ENCODE assay signal across 14 cellular contexts in the genomic region with DNA sequence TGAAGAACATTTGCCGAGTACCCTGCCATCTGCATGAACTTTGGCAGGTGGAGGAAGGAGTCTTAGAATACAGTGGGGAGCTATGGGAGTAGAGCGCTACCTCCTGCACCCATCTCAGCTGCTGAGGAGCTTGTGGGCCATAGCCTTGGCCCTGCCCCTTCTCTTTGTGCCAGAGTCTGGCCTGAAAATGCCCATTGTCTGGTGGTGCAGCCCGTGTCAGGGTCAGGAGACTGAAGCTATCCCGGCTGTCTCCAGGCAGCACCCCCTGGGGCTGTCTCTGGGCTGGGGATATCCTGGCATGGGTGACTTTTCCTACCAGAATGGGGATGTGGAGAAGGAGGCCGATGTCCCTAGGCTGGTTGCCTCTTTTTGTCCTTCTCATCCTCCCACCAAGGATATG. TPM values are rescaled to one million over a fixed set of nuclear protein-coding genes. Genes with fewer than 3 reads are reported as not detected.
"Had no signal": no experiment of that assay in that cellular context is flagged by ENCODE, and none has a peak within 500 bp of the region (broad histone marks: within the 10 kb centered on the region; RNA-seq: fewer than 3 reads in every experiment).

No MANE protein-coding gene starts in this region.

- ATAC-seq: naive thymus-derived CD4-positive, alpha-beta T cell; stimulated activated naive CD8-positive, alpha-beta T cell treated with anti-CD3 and anti-CD28 coated beads, Interleukin-15, amount 100 ng/mL, for 72 hours had no signal

- DNase-seq: activated CD4-positive, alpha-beta T cell treated with anti-CD3 and anti-CD28 coated beads, Interleukin-2, amount 50 U/mL, for 4 hours; activated CD4-positive, CD25-positive, alpha-beta regulatory T cell treated with anti-CD3 and anti-CD28 coated beads, Interleukin-2, amount 50 U/mL, for 72 hours; activated effector memory CD4-positive, alpha-beta T cell treated with Interleukin-2 at 50 U/mL for 16 hours; activated T-cell treated with anti-CD3 and anti-CD28 coated beads, Interleukin-2, amount 50 U/mL, for 1 hour; kidney glomerular epithelial cell; naive thymus-derived CD4-positive, alpha-beta T cell; stimulated activated CD4-positive, alpha-beta T cell treated with anti-CD3 and anti-CD28 coated beads, Interleukin-4, amount 100 ng/mL, for 1 hour; stimulated activated CD8-positive, alpha-beta memory T cell treated with anti-CD3 and anti-CD28 coated beads, Interleukin-4, amount 100 ng/mL, for 48 hours; stimulated activated naive CD8-positive, alpha-beta T cell treated with anti-CD3 and anti-CD28 coated beads, Interleukin-15, amount 100 ng/mL, for 72 hours; SW 1271; thyroid gland; uterus had no signal

- H3K4me1 ChIP-seq: uterus had no signal

- H3K27ac ChIP-seq: esophagus muscularis mucosa, neutrophil, thyroid gland, uterus had no signal

- H3K9me3 ChIP-seq: esophagus muscularis mucosa, neutrophil, thyroid gland, uterus had no signal

- H3K4me3 ChIP-seq: esophagus muscularis mucosa, thyroid gland, uterus had no signal

- H3K36me3 ChIP-seq: uterus had no signal

- H3K27me3 ChIP-seq: esophagus muscularis mucosa, neutrophil, thyroid gland, uterus had no signal

RNA-seq across cellular contexts. Expression of a gene that starts 20.4 kb away (rescaled TPM):
- polyA plus RNA-seq: naive thymus-derived CD4-positive, alpha-beta T cell had no signal

RNA-seq across cellular contexts. Expression of a gene that starts 25.0 kb away (rescaled TPM):
- polyA plus RNA-seq: naive thymus-derived CD4-positive, alpha-beta T cell had no signal
